9 cellular contexts compared by ENCODE assay signal in the genomic region with DNA sequence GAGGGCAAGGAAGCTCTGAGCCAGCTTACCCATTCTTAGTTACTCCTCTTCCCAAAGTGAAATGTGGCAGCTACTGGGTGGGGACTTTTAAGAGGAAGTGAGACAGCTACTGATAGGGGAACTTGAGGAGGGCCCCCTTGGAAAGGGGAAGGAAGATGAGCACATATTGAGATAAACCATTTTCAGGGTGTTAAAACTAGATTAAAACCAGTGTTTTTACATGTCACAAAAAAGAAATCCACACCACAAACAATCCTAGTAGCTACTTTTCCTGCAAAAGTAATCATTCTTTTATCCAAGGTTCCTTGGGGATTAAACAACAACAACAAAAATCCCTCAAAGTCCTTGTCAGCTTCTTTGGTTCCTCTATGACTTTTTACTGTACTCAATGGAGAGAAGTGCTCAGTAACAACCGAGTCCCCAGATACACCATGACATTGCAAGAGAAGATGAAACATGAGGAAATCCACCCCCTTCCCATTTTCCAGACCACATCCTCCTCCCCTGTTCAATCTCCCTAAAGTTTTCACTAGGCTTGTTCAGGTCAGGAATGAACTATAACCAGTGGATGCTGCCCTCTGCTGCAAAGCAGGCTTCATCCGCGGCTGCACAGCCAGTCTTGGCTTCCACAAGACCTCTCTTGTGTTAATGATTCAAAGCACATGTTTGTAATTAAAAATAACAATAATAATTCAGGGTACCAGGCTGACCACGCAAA.
DNase-seq lines count a peak whose midpoint lies in the region; ATAC-seq and TF ChIP-seq lines count a peak whose summit lies in the region.
"Had no signal": no experiment of that assay in that cellular context is flagged by ENCODE, and none has a peak within 500 bp of the region (broad histone marks: within the 10 kb centered on the region; RNA-seq: fewer than 3 reads in every experiment).

No MANE protein-coding gene starts in this region.

- peaks cover 3% of the 10 kb centered on the region for H3K4me1 Mint-ChIP-seq in T-helper 2 cell treated with Interferon-gamma antibody and Interleukin-4, amounts not matched to agents 5 μg/mL and 100 μg/mL, for 36 hours (ENCODE audit: low read depth)

- no peaks in the 10 kb centered on the region for H3K36me3 ChIP-seq in PC-9 (ENCODE audit: low read depth)
- no peaks in the 10 kb centered on the region for H3K36me3 ChIP-seq in heart right ventricle

- intact Hi-C loops in PC-9 (cut with micrococcal nuclease; ENCODE audit: unreplicated experiment): loop anchor here (5.0 kb wide), 3 partner anchors 257 to 1692 kb away; no protein-coding TSS in a partner anchor
- intact Hi-C loops in heart right ventricle (cut with DNase I): loop anchor here in 7 of 10 donors (2.0 to 10.0 kb wide), 4 partner anchors 175 to 402 kb away; no protein-coding TSS in a partner anchor

- no peak overlapping the region for H3K4me2 ChIP-seq in PC-9

- H3K27ac Mint-ChIP-seq in T-helper 2 cell treated with Interferon-gamma antibody and Interleukin-4, amounts not matched to agents 5 μg/mL and 100 μg/mL, for 36 hours: no peak overlapping the region

- no peaks in the 10 kb centered on the region for H4K20me1 ChIP-seq in PC-9 (ENCODE audit: insufficient read depth)

- no peak overlapping the region for H3K27ac ChIP-seq in AG04450 (ENCODE audit: low read depth, low read length)
- H3K27ac ChIP-seq in PC-9: no peak overlapping the region
- H3K27ac ChIP-seq in heart right ventricle: peak overlapping the region in 1 of 10 donors; percentile 83

- 49 to 51% methylated on average over 4 of the region's 4 CpGs for WGBS in heart right ventricle, 2 donors

- no peak overlapping the region for H3K4me3 Mint-ChIP-seq in T-helper 2 cell treated with Interferon-gamma antibody and Interleukin-4, amounts not matched to agents 5 μg/mL and 100 μg/mL, for 36 hours

- no peaks in the 10 kb centered on the region for H3K9me3 ChIP-seq in AG04450 (ENCODE audit: control insufficient read depth, insufficient read depth, low read length)
- H3K9me3 ChIP-seq in PC-9 (ENCODE audit: insufficient read depth, low read depth): no peaks in the 10 kb centered on the region
- H3K9me3 ChIP-seq in heart right ventricle: no peaks in the 10 kb centered on the region

- peak; percentile 56 for ATAC-seq in GM21529 (IDR thresholded peaks at IDR 0.05; ENCODE audit: unreplicated experiment)
- peak in 7 of 8 donors; percentile 34 to 64 (median 60) for ATAC-seq in heart right ventricle

- TF ChIP-seq CTCF in AG04450 (IDR thresholded peaks at IDR 0.05; ENCODE audit: low read depth, low read length): peak; percentile 59
- TF ChIP-seq CTCF in PC-9 (conservative IDR thresholded peaks at IDR 0.05): peak; percentile 24; the same call in 1 of the 2 replicates
- peak in 2 of 9 donors; percentile 7 to 34 for TF ChIP-seq CTCF in heart right ventricle (IDR thresholded peaks at IDR 0.05)

- H2AFZ ChIP-seq in PC-9: no peak overlapping the region

- no peaks in the 10 kb centered on the region for H3F3A ChIP-seq in PC-9 (ENCODE audit: insufficient read depth, low read depth)

- H3K4me3 ChIP-seq in AG04450 (ENCODE audit: low read depth, low read length): no peak overlapping the region
- no peak overlapping the region for H3K4me3 ChIP-seq in PC-9
- no peak overlapping the region for H3K4me3 ChIP-seq in heart right ventricle
- H3K4me3 ChIP-seq: lung had no signal

- H3K36me3 Mint-ChIP-seq in T-helper 2 cell treated with Interferon-gamma antibody and Interleukin-4, amounts not matched to agents 5 μg/mL and 100 μg/mL, for 36 hours (ENCODE audit: low read depth): no peaks in the 10 kb centered on the region

- DNase-seq in AG04450 (ENCODE audit: low read depth, low spot score): no peak
- no peak for DNase-seq in PC-9
- DNase-seq in heart right ventricle: no peak
- no peak for DNase-seq in stimulated activated CD4-positive, alpha-beta T cell treated with anti-CD3 and anti-CD28 coated beads, Interleukin-4, amount 100 ng/mL, for 24 hours
- DNase-seq in NCI-H345 treated with DMSO at 0.1 percent for 48 hours (lab: John Stamatoyannopoulos, UW; ENCODE audit: unreplicated experiment): no peak
- no peak for DNase-seq in T-helper 2 cell treated with Interferon-gamma antibody and Interleukin-4, amounts not matched to agents 5 μg/mL and 100 μg/mL, for 36 hours (ENCODE audit: low spot score)
- DNase-seq in NCI-H2196 treated with DMSO at 0.1 percent for 48 hours (lab: John Stamatoyannopoulos, UW; ENCODE audit: unreplicated experiment): no peak

- no peaks in the 10 kb centered on the region for H3K27me3 ChIP-seq in AG04450 (ENCODE audit: control insufficient read depth, insufficient read depth, low read length)
- no peaks in the 10 kb centered on the region for H3K27me3 ChIP-seq in PC-9 (ENCODE audit: insufficient read depth, low read depth)
- H3K27me3 ChIP-seq in heart right ventricle: peaks cover 0 to 17% (median 0%) of the 10 kb centered on the region in 7 donors

- BruUV-seq in PC-9 (replicated peaks; lab: Mats Ljungman, UMichigan): no TSS peak

- H3K27me3 Mint-ChIP-seq in T-helper 2 cell treated with Interferon-gamma antibody and Interleukin-4, amounts not matched to agents 5 μg/mL and 100 μg/mL, for 36 hours (ENCODE audit: low read depth): peaks cover 15% of the 10 kb centered on the region

- no peaks in the 10 kb centered on the region for H3K9me2 ChIP-seq in PC-9 (ENCODE audit: insufficient read depth)

- CTCF ChIA-PET in AG04450 (lab: Charles Lee) (interaction anchor here (0.6 to 4.2 kb wide), 15 partner anchors 21 to 492 kb away, joined by 3 to 100 read pairs (median 3); no protein-coding TSS in a partner anchor), PC-9 (lab: Charles Lee) (interaction anchor here (0.6 to 1.6 kb wide), 2 partner anchors 176 to 179 kb away, joined by 3 to 5 read pairs; no protein-coding TSS in a partner anchor)

- no peaks in the 10 kb centered on the region for H3K4me1 ChIP-seq in PC-9 (replicated peaks; ENCODE audit: insufficient read depth)
- peaks cover 0 to 41% (median 0%) of the 10 kb centered on the region in 9 donors for H3K4me1 ChIP-seq in heart right ventricle

- H3K9me3 Mint-ChIP-seq in T-helper 2 cell treated with Interferon-gamma antibody and Interleukin-4, amounts not matched to agents 5 μg/mL and 100 μg/mL, for 36 hours: no peaks in the 10 kb centered on the region

- POLR2A ChIA-PET in AG04450 (lab: Yijun Ruan, JAX): no interaction called here
- POLR2A ChIA-PET in PC-9 (lab: Charles Lee; ENCODE audit: unreplicated experiment): no interaction called here

- no peaks in the 10 kb centered on the region for H3K79me2 ChIP-seq in PC-9 (ENCODE audit: low read depth)
